ENCODE assay signal across 8 cellular contexts in the genomic region with DNA sequence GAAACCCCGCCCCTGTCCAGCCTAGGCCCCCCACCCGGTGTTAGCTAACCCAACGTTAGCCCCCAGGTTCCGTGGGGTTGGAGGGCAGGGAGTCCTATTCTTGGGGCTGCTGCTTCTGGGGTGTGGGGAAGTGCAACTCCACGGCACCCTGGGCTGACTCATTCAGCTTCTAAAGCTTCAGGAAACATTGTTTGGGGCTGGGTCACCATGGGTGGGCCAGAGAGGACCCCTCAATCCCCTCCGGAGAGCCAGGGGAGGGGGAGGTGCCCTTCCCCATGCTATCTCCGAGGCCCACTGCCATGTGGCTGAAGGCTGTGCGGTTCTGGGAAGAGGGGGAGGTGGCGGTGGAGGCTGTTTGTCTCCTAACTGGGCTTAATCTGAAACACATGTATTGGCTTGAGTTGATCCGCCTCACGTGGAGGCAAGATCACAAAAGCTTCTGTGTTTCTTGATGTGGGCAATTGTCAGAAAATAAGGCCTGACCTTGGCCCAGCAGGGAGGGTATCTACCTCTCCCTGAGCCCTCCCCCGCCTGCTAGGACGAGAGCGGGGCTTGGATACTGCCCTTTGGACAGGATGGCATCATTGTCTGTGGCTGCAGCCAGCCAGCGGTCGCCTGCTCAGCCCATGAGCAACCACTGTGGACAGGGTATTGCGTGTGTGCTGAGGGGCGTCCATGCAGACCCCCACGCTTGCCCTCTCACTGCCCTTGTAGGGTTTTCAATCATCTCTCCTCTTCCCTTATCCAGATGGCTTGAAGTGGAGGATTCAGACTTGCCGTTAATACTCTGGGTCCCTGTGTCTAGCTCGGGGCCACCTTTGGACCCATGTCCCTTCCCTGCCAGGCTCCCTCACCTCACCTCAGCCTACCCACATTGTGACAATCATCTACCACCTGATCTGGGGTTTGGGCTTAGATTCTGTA. TPM values are rescaled to one million over a fixed set of nuclear protein-coding genes. Genes with fewer than 3 reads are reported as not detected.
DNase-seq lines count a peak whose midpoint lies in the region; ATAC-seq and TF ChIP-seq lines count a peak whose summit lies in the region.

No MANE protein-coding gene starts in this region.

- H3K4me2 ChIP-seq in DND-41 (ENCODE audit: insufficient read depth, low read length) (peak overlapping the region; percentile 49), OCI-LY3 (ENCODE audit: low read length) (peak overlapping the region; percentile 78)

- WGBS in mesodermal cell (ENCODE audit: insufficient coverage in 2 of 2), 2 experiments, result 57 to 82% methylated on average over 12 to 14 of the region's 21 CpGs
- WGBS in aorta, 2 donors, result 57 to 58% methylated on average over 21 of the region's 21 CpGs

- H3K27ac ChIP-seq in DND-41 (ENCODE audit: low read length) (peak overlapping the region; percentile 65), OCI-LY3 (ENCODE audit: low read length) (peak overlapping the region; percentile 59), cingulate gyrus (ENCODE audit: low read depth, low read length) (peak overlapping the region; percentile 44), mesodermal cell (ENCODE audit: low read depth, low read length, severe bottlenecking) (peak overlapping the region; percentile 5), aorta (ENCODE audit: low read depth in 1 of 2, low read length in 2 of 2) (no peak overlapping the region)

- no peaks in the 10 kb centered on the region for H3K27me3 ChIP-seq in DND-41 (ENCODE audit: insufficient read depth, low read length, poor library complexity)
- H3K27me3 ChIP-seq in OCI-LY3 (ENCODE audit: low read depth, low read length), result no peaks in the 10 kb centered on the region
- H3K27me3 ChIP-seq in aorta (ENCODE audit: control insufficient read depth in 1 of 2, insufficient read depth in 2 of 2, low read length in 1 of 2), result no peaks in the 10 kb centered on the region

- POLR2A ChIA-PET in GM10248 (lab: Yijun Ruan, JAX), result no interaction called here

- intact Hi-C loops in aorta (cut with DNase I), result no loop called here

- ATAC-seq in DND-41 (ENCODE audit: insufficient read depth, low read depth), result no peak
- ATAC-seq in aorta (ENCODE audit: low FRiP score), result peak; percentile 69
- ATAC-seq in GM18520 (IDR thresholded peaks at IDR 0.05; ENCODE audit: unreplicated experiment), result no peak
- no peak for ATAC-seq in GM21447 (IDR thresholded peaks at IDR 0.05; ENCODE audit: unreplicated experiment)

- no peak for TF ChIP-seq CTCF in DND-41 (IDR thresholded peaks at IDR 0.05; ENCODE audit: borderline replicate concordance, extremely low read depth, low read length, poor library complexity, severe bottlenecking)
- no peak for TF ChIP-seq CTCF in OCI-LY3 (IDR thresholded peaks at IDR 0.05; ENCODE audit: low read depth, low read length)
- no peak for TF ChIP-seq CTCF in GM10248 (IDR thresholded peaks at IDR 0.05; ENCODE audit: control extremely low read depth, extremely low read depth, low read depth, missing control alignments)

- H2AFZ ChIP-seq in DND-41 (ENCODE audit: low read depth, low read length) (peak overlapping the region; percentile 12; the same call in 1 of the 2 replicates), OCI-LY3 (ENCODE audit: low read depth, low read length) (peak overlapping the region; percentile 96)

- H3K4me3 ChIP-seq in DND-41 (ENCODE audit: low read depth in 1 of 2, low read length in 2 of 2) (no peak overlapping the region; a peak in 1 of 4 replicates), OCI-LY3 (ENCODE audit: low read length) (peak overlapping the region; percentile 61), mesodermal cell (ENCODE audit: extremely low read depth, insufficient read depth, low read length, poor library complexity, severe bottlenecking) (peak overlapping the region; percentile 26), aorta (ENCODE audit: low read length in 2 of 2) (no peak overlapping the region)

- no peaks in the 10 kb centered on the region for H3K79me2 ChIP-seq in DND-41 (ENCODE audit: insufficient read depth, low read length)
- no peaks in the 10 kb centered on the region for H3K79me2 ChIP-seq in OCI-LY3 (ENCODE audit: low read length)

- H4K20me1 ChIP-seq in DND-41 (ENCODE audit: insufficient read depth, low read length) (no peaks in the 10 kb centered on the region), OCI-LY3 (ENCODE audit: insufficient read depth, low read length) (no peaks in the 10 kb centered on the region)

- H3K9me3 ChIP-seq in DND-41 (ENCODE audit: insufficient read depth, low read length, severe bottlenecking) (no peaks in the 10 kb centered on the region), OCI-LY3 (ENCODE audit: insufficient read depth, low read length) (no peaks in the 10 kb centered on the region), mesodermal cell (ENCODE audit: control insufficient read depth, low read length) (no peaks in the 10 kb centered on the region), aorta (ENCODE audit: control insufficient read depth, low read length) (no peaks in the 10 kb centered on the region)

- H3K9ac ChIP-seq in DND-41 (ENCODE audit: low read depth, low read length) (peak overlapping the region; percentile 45), OCI-LY3 (ENCODE audit: low read length) (peak overlapping the region; percentile 63)

- DNase-seq in DND-41, result no peak
- DNase-seq in aorta, result no peak
- DNase-seq in GM10248 (ENCODE audit: extremely low spot score), result no peak

- H3K4me1 ChIP-seq in DND-41 (ENCODE audit: insufficient read depth, low read length), result peaks cover 27% of the 10 kb centered on the region
- peaks cover 27% of the 10 kb centered on the region for H3K4me1 ChIP-seq in OCI-LY3 (ENCODE audit: low read length)
- peaks cover 27% of the 10 kb centered on the region for H3K4me1 ChIP-seq in mesodermal cell (ENCODE audit: control insufficient read depth, insufficient read depth, low read length, poor library complexity, severe bottlenecking)
- H3K4me1 ChIP-seq in aorta (ENCODE audit: control insufficient read depth in 1 of 2, insufficient read depth in 2 of 2, low read length in 2 of 2), result no peaks in the 10 kb centered on the region

- CTCF ChIA-PET in GM10248 (lab: Yijun Ruan, JAX), result interaction anchor here (0.9 to 1.1 kb wide), 3 partner anchors 10 to 42 kb away, joined by 3 to 4 read pairs (median 3); no protein-coding TSS in a partner anchor

- H3K36me3 ChIP-seq in DND-41 (ENCODE audit: insufficient read depth, low read length), result no peaks in the 10 kb centered on the region
- no peaks in the 10 kb centered on the region for H3K36me3 ChIP-seq in OCI-LY3 (replicated peaks; ENCODE audit: low read depth, low read length)
- no peaks in the 10 kb centered on the region for H3K36me3 ChIP-seq in mesodermal cell (ENCODE audit: control insufficient read depth, insufficient read depth, low read length)
- no peaks in the 10 kb centered on the region for H3K36me3 ChIP-seq in aorta (ENCODE audit: control insufficient read depth in 1 of 2, insufficient read depth in 2 of 2, low read length in 1 of 2)

RNA-seq across cellular contexts. Expression of gene SERPINF1, which starts 1.3 kb away (rescaled TPM):
- polyA plus RNA-seq in mesodermal cell (2013, experiment 1 of 2), result 31.4 TPM
- 34.2 TPM for polyA plus RNA-seq in mesodermal cell (2013, experiment 2 of 2)
- 100 to 1,000 TPM; 378 to 941 TPM for total RNA-seq in aorta
- polyA plus RNA-seq in aorta, result 10 to 100 TPM in 1 of 2 donors, 1 to 10 TPM in 1; 5.3 to 48.1 TPM

RNA-seq across cellular contexts. Expression of gene SERPINF2, which starts 20.5 kb away (rescaled TPM):
- 0.22 TPM for polyA plus RNA-seq in mesodermal cell (2013, experiment 1 of 2)
- polyA plus RNA-seq in mesodermal cell (2013, experiment 2 of 2), result not detected
- total RNA-seq in aorta, result 10 to 100 TPM; 14.9 to 15.1 TPM
- 1 to 10 TPM in 1 of 2 donors, under 1 TPM in 1; 0.13 to 1.0 TPM for polyA plus RNA-seq in aorta

RNA-seq across cellular contexts. Expression of gene WDR81, which starts 38.7 kb away (rescaled TPM):
- polyA plus RNA-seq in mesodermal cell (2013, experiment 1 of 2), result 9.8 TPM
- polyA plus RNA-seq in mesodermal cell (2013, experiment 2 of 2), result 9.6 TPM
- 10 to 100 TPM; 16.1 to 27.3 TPM for total RNA-seq in aorta
- 10 to 100 TPM in 1 of 2 donors, 1 to 10 TPM in 1; 3.0 to 13.1 TPM for polyA plus RNA-seq in aorta

RNA-seq across cellular contexts. Expression of gene TLCD2, which starts 53.0 kb away (rescaled TPM):
- 0.85 TPM for polyA plus RNA-seq in mesodermal cell (2013, experiment 1 of 2)
- polyA plus RNA-seq in mesodermal cell (2013, experiment 2 of 2), result 1.2 TPM
- 1 to 10 TPM; 9.5 to 10.0 TPM for total RNA-seq in aorta
- 1 to 10 TPM; 2.7 to 3.5 TPM for polyA plus RNA-seq in aorta

Comparison
In these comparisons a context has a peak if more than half of its experiments do, and no peak if none do; other contexts are left out.
1. H3K27ac ChIP-seq: peak in DND-41 (single experiment), OCI-LY3 (single experiment), cingulate gyrus (single experiment) and mesodermal cell (single experiment); none in aorta (0 of 2).
2. H3K4me3 ChIP-seq: peak in OCI-LY3 (single experiment) and mesodermal cell (single experiment); none in DND-41 (0 of 2) and aorta (0 of 2).